8 cellular contexts compared by ENCODE assay signal in genomic region chr13:32587014-32587773, GRCh38. TPM values are rescaled to one million over a fixed set of nuclear protein-coding genes. Genes with fewer than 3 reads are reported as not detected.
DNase-seq lines count a peak whose midpoint lies in the region; ATAC-seq lines count a peak whose summit lies in the region.

No MANE protein-coding gene starts in this region.

- H3K4me3 Mint-ChIP-seq in memory B cell, result peak overlapping the region; percentile 94

- peaks cover 3% of the 10 kb centered on the region for H3K36me3 Mint-ChIP-seq in memory B cell

- H3K9me3 ChIP-seq in effector memory CD4-positive, alpha-beta T cell (ENCODE audit: control insufficient read depth, low read length), result no peaks in the 10 kb centered on the region

- H3K27ac Mint-ChIP-seq in memory B cell, result peak overlapping the region; percentile 95

- no peaks in the 10 kb centered on the region for H3K27me3 ChIP-seq in effector memory CD4-positive, alpha-beta T cell (replicated peaks; ENCODE audit: control insufficient read depth, insufficient read depth, low read length, poor library complexity, severe bottlenecking)

- peak overlapping the region; percentile 87 for H3K4me3 ChIP-seq in effector memory CD4-positive, alpha-beta T cell (ENCODE audit: insufficient read depth, low read depth, low read length, poor library complexity, severe bottlenecking)

- peak; percentile 40 for ATAC-seq in HG02970 (IDR thresholded peaks at IDR 0.05; ENCODE audit: low FRiP score, unreplicated experiment)
- ATAC-seq in memory B cell (ENCODE audit: low read depth), result peak; percentile 21

- peak; percentile 26 for DNase-seq in SKM-1 treated with dmso at 0.1 percent for 144 hours (lab: John Stamatoyannopoulos, UW; ENCODE audit: unreplicated experiment)
- DNase-seq in SKM-1 (lab: John Stamatoyannopoulos, UW; ENCODE audit: unreplicated experiment), result no peak
- peak; percentile 14 for DNase-seq in NCI-H460 (ENCODE audit: extremely low read depth, low read depth)
- DNase-seq in activated CD8-positive, alpha-beta memory T cell treated with anti-CD3 and anti-CD28 coated beads for 1 hour (ENCODE audit: extremely low read depth in 1 of 2, low read depth in 1 of 2), result peak; percentile 25 to 36
- DNase-seq in effector memory CD4-positive, alpha-beta T cell, result peak; percentile 28 to 56 (median 29)
- DNase-seq in memory B cell (ENCODE audit: low spot score in 2 of 2), result peak; percentile 20 to 55
- peak; percentile 34 for DNase-seq in stimulated activated CD8-positive, alpha-beta memory T cell treated with anti-CD3 and anti-CD28 coated beads, Interleukin-12 subunit alpha, Interleukin-12 subunit beta, amount 100 ng/mL, for 4 hours (ENCODE audit: low read depth)

- H3K27me3 Mint-ChIP-seq in memory B cell, result no peaks in the 10 kb centered on the region

- H3K9me3 Mint-ChIP-seq in memory B cell, result no peaks in the 10 kb centered on the region

- H3K4me1 ChIP-seq in effector memory CD4-positive, alpha-beta T cell (ENCODE audit: control insufficient read depth, insufficient read depth, low read length, poor library complexity, severe bottlenecking), result peaks cover 11% of the 10 kb centered on the region

- H3K27ac ChIP-seq in effector memory CD4-positive, alpha-beta T cell (ENCODE audit: insufficient read depth, low read length, poor library complexity, severe bottlenecking), result peak overlapping the region; percentile 67

- no peaks in the 10 kb centered on the region for H3K36me3 ChIP-seq in effector memory CD4-positive, alpha-beta T cell (ENCODE audit: control insufficient read depth, insufficient read depth, low read length)

- peaks cover 29% of the 10 kb centered on the region for H3K4me1 Mint-ChIP-seq in memory B cell

RNA-seq across cellular contexts. Expression of gene PDS5B, which starts 0.9 kb away (rescaled TPM):
- total RNA-seq in NCI-H460 (2014; rRNA removed; shearing (Covaris generic)), result 8.1 and 10.1 TPM in 2 replicates
- 4.0 and 5.3 TPM in 2 replicates for polyA plus RNA-seq in NCI-H460 (2014; cell fraction: nucleus; rRNA removed)

RNA-seq across cellular contexts. Expression of gene N4BP2L2, which starts 48.6 kb away (rescaled TPM):
- 83.6 and 99.2 TPM in 2 replicates for total RNA-seq in NCI-H460 (2014; rRNA removed; shearing (Covaris generic))
- polyA plus RNA-seq in NCI-H460 (2014; cell fraction: nucleus; rRNA removed), result 75.1 and 105 TPM in 2 replicates
